In the genomic region with DNA sequence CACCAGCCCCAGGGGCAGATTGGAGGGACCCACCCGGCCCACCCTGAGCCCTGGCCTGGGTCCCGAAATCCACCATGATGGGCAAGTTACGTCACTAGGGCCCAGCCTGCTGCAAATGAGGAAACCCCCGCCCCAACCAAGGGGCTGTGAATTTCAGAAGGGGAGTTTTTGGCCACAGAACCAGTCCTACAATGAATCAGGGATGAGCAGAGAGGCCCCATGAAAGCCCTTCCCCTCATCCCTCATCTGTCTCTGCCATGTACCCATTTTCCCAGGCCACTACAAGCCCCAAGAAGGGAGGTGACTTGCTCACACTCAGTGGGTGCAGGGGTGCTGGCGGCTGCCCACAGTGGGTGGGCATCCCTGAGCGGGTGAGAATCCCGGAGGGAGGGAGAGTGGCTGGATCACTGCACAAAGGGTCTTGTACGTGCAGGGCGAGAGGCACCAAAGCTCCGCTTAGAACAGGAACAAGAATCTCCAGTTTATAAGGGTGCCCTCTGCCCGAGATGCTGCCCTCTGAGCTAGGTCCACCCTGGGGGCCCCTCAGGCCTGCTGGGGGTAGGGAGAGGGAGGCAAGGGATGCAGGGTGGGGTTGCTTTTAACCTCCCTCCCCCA, we compare ENCODE assay signal across 14 cellular contexts. TPM values are rescaled to one million over a fixed set of nuclear protein-coding genes. Genes with fewer than 3 reads are reported as not detected.
DNase-seq lines count a peak whose midpoint lies in the region; ATAC-seq and TF ChIP-seq lines count a peak whose summit lies in the region.
"Had no signal": no experiment of that assay in that cellular context is flagged by ENCODE, and none has a peak within 500 bp of the region (broad histone marks: within the 10 kb centered on the region; RNA-seq: fewer than 3 reads in every experiment).

No MANE protein-coding gene starts in this region.

- H3K36me3 ChIP-seq in BLaER1, result no peaks in the 10 kb centered on the region
- H3K36me3 ChIP-seq in CD8-positive, alpha-beta T cell (ENCODE audit: insufficient read depth, low read length), result no peaks in the 10 kb centered on the region
- H3K36me3 ChIP-seq in naive thymus-derived CD4-positive, alpha-beta T cell (ENCODE audit: control insufficient read depth in 2 of 3, insufficient read depth in 3 of 3, low read length in 3 of 3), result no peaks in the 10 kb centered on the region
- no peaks in the 10 kb centered on the region for H3K36me3 ChIP-seq in BE2C
- H3K36me3 ChIP-seq: Peyer's patch, thyroid gland had no signal

- no peak for ATAC-seq in CD8-positive, alpha-beta T cell
- ATAC-seq in naive thymus-derived CD4-positive, alpha-beta T cell, result no peak
- ATAC-seq in GM19395 (IDR thresholded peaks at IDR 0.05; ENCODE audit: unreplicated experiment) (no peak), GM21825 (IDR thresholded peaks at IDR 0.05; ENCODE audit: unreplicated experiment) (no peak)

- no peak overlapping the region for H3K27ac ChIP-seq in BLaER1
- H3K27ac ChIP-seq in CD8-positive, alpha-beta T cell (ENCODE audit: low read depth, low read length), result peak overlapping the region; percentile 40
- H3K27ac ChIP-seq in naive thymus-derived CD4-positive, alpha-beta T cell (ENCODE audit: low read depth, low read length), result peak overlapping the region; percentile 76
- H3K27ac ChIP-seq: C4-2B, thyroid gland had no signal

- no peaks in the 10 kb centered on the region for H3K9me3 ChIP-seq in BLaER1
- no peaks in the 10 kb centered on the region for H3K9me3 ChIP-seq in CD8-positive, alpha-beta T cell (ENCODE audit: low read length)
- H3K9me3 ChIP-seq in naive thymus-derived CD4-positive, alpha-beta T cell (ENCODE audit: control insufficient read depth in 2 of 3, low read length in 3 of 3), result no peaks in the 10 kb centered on the region
- no peaks in the 10 kb centered on the region for H3K9me3 ChIP-seq in BE2C
- H3K9me3 ChIP-seq: Peyer's patch, thyroid gland had no signal

- H3K36me3 Mint-ChIP-seq in CD8-positive, alpha-beta T cell, result no peaks in the 10 kb centered on the region
- no peaks in the 10 kb centered on the region for H3K36me3 Mint-ChIP-seq in naive thymus-derived CD4-positive, alpha-beta T cell
- H3K36me3 Mint-ChIP-seq: mesothelial cell of epicardium had no signal

- no peaks in the 10 kb centered on the region for H3K27me3 Mint-ChIP-seq in CD8-positive, alpha-beta T cell (ENCODE audit: low read depth)
- H3K27me3 Mint-ChIP-seq in naive thymus-derived CD4-positive, alpha-beta T cell, result peaks cover 0 to 13% (median 0%) of the 10 kb centered on the region in 5 donors

- POLR2A ChIA-PET in CD8-positive, alpha-beta T cell (lab: Charles Lee), result interaction anchor here (1.5 kb wide), 2 partner anchors 27 to 33 kb away, joined by 3 to 4 read pairs; no protein-coding TSS in a partner anchor
- POLR2A ChIA-PET in naive thymus-derived CD4-positive, alpha-beta T cell (lab: Charles Lee), result interaction anchor here (0.8 to 5.5 kb wide), 5 partner anchors 31 to 53 kb away, joined by 3 to 52 read pairs (median 6); no protein-coding TSS in a partner anchor

- peak overlapping the region; percentile 72 for H3K4me3 Mint-ChIP-seq in CD8-positive, alpha-beta T cell
- peak overlapping the region; percentile 74 to 86 (median 80) for H3K4me3 Mint-ChIP-seq in naive thymus-derived CD4-positive, alpha-beta T cell
- H3K4me3 Mint-ChIP-seq: mesothelial cell of epicardium had no signal

- peak overlapping the region; percentile 94 for H3K27ac Mint-ChIP-seq in CD8-positive, alpha-beta T cell
- peak overlapping the region; percentile 91 to 99 (median 96) for H3K27ac Mint-ChIP-seq in naive thymus-derived CD4-positive, alpha-beta T cell
- H3K27ac Mint-ChIP-seq: mesothelial cell of epicardium had no signal

- H4K20me1 ChIP-seq in BLaER1, result no peaks in the 10 kb centered on the region

- no peak for TF ChIP-seq CTCF in CD8-positive, alpha-beta T cell (IDR thresholded peaks at IDR 0.05)
- no peak for TF ChIP-seq CTCF in BE2C (IDR thresholded peaks at IDR 0.05; ENCODE audit: low read depth, low read length)

- H3K4me3 ChIP-seq in BLaER1 (no peak overlapping the region), BE2C (ENCODE audit: low read depth, low read length) (no peak overlapping the region)
- peak overlapping the region; percentile 31 for H3K4me3 ChIP-seq in CD8-positive, alpha-beta T cell (ENCODE audit: low read depth, low read length)
- peak overlapping the region; percentile 47 for H3K4me3 ChIP-seq in naive thymus-derived CD4-positive, alpha-beta T cell (ENCODE audit: low read length)
- H3K4me3 ChIP-seq: thyroid gland had no signal

- DNase-seq in CD8-positive, alpha-beta T cell, result peak in 1 of 7 experiments; percentile 27
- peak; percentile 69 to 70 for DNase-seq in activated T-cell treated with anti-CD3 and anti-CD28 coated beads, Interleukin-2, amount 50 U/mL, for 48 hours
- DNase-seq in naive thymus-derived CD4-positive, alpha-beta T cell, result peak in 1 of 9 donors; percentile 66
- DNase-seq in BE2C, result no peak
- DNase-seq: amniotic stem cell, islet precursor cell, NCI-H2081, thyroid gland had no signal

- H3K27me3 ChIP-seq in BLaER1, result no peaks in the 10 kb centered on the region
- H3K27me3 ChIP-seq in CD8-positive, alpha-beta T cell (ENCODE audit: insufficient read depth, low read length), result no peaks in the 10 kb centered on the region
- H3K27me3 ChIP-seq in naive thymus-derived CD4-positive, alpha-beta T cell (ENCODE audit: control insufficient read depth in 2 of 2, insufficient read depth in 2 of 2, low read length in 2 of 2), result no peaks in the 10 kb centered on the region
- no peaks in the 10 kb centered on the region for H3K27me3 ChIP-seq in BE2C
- H3K27me3 ChIP-seq: Peyer's patch, thyroid gland had no signal

- CTCF ChIA-PET in CD8-positive, alpha-beta T cell (lab: Charles Lee), result interaction anchor here (0.5 to 4.8 kb wide), 6 partner anchors 10 to 383 kb away, joined by 3 to 28 read pairs (median 5); no protein-coding TSS in a partner anchor
- CTCF ChIA-PET in naive thymus-derived CD4-positive, alpha-beta T cell (lab: Charles Lee), result interaction anchor here (0.7 to 4.4 kb wide), 9 partner anchors 18 to 53 kb away, joined by 3 to 36 read pairs (median 6); no protein-coding TSS in a partner anchor

- peaks cover 43% of the 10 kb centered on the region for H3K4me1 ChIP-seq in BLaER1
- H3K4me1 ChIP-seq in CD8-positive, alpha-beta T cell (ENCODE audit: insufficient read depth, low read length), result peaks cover 94% of the 10 kb centered on the region
- H3K4me1 ChIP-seq in naive thymus-derived CD4-positive, alpha-beta T cell (ENCODE audit: control insufficient read depth in 2 of 2, insufficient read depth in 2 of 2, low read length in 2 of 2), result peaks cover 71 to 92% of the 10 kb centered on the region in 2 donors
- H3K4me1 ChIP-seq in BE2C, result peaks cover 59% of the 10 kb centered on the region

- peak overlapping the region; percentile 64 for H3K4me2 ChIP-seq in BLaER1

- no peak overlapping the region for H3K9ac ChIP-seq in BLaER1

- intact Hi-C loops in CD8-positive, alpha-beta T cell (cut with DNase I, micrococcal nuclease), result loop anchor here (1.0 to 2.0 kb wide), 2 partner anchors 10 to 41 kb away; a partner anchor contains a TSS
- intact Hi-C loops in naive thymus-derived CD4-positive, alpha-beta T cell (cut with micrococcal nuclease), result loop anchor here in 1 of 2 donors (1.0 kb wide), 2 partner anchors 10 to 65 kb away; a partner anchor contains a TSS

- H3K4me1 Mint-ChIP-seq in CD8-positive, alpha-beta T cell (ENCODE audit: low read depth), result peaks cover 88% of the 10 kb centered on the region
- H3K4me1 Mint-ChIP-seq in naive thymus-derived CD4-positive, alpha-beta T cell, result peaks cover 48 to 98% (median 86%) of the 10 kb centered on the region in 7 donors

- H3K9me3 Mint-ChIP-seq in CD8-positive, alpha-beta T cell, result no peaks in the 10 kb centered on the region
- no peaks in the 10 kb centered on the region for H3K9me3 Mint-ChIP-seq in naive thymus-derived CD4-positive, alpha-beta T cell
- H3K9me3 Mint-ChIP-seq: mesothelial cell of epicardium had no signal

RNA-seq across cellular contexts. Expression of a gene that starts 10.4 kb away (rescaled TPM):
- 100 to 1,000 TPM; 517 to 538 TPM for total RNA-seq in CD8-positive, alpha-beta T cell
- total RNA-seq in naive thymus-derived CD4-positive, alpha-beta T cell, result 1,000 to 10,000 TPM in 2 of 5 experiments, 100 to 1,000 TPM in 3; 203 to 1,066 (median 643) TPM
- polyA plus RNA-seq in naive thymus-derived CD4-positive, alpha-beta T cell, result 100 to 1,000 TPM; 356 to 560 TPM
- 3.1 TPM for polyA plus RNA-seq in BE2C (2012; ENCODE audit: insufficient read depth, insufficient read length, low read depth)

Comparison
In these comparisons a context has a peak if more than half of its experiments do, and no peak if none do; other contexts are left out.
1. H3K4me3 ChIP-seq: peak in CD8-positive, alpha-beta T cell (single experiment) and naive thymus-derived CD4-positive, alpha-beta T cell (single experiment); none in BLaER1 (single experiment) and BE2C (single experiment).